In genomic region chr12:116674643-116675183, GRCh38 we compare ENCODE assay signal across 23 cellular contexts.
A peak's percentile ranks its signal among the peaks of the same experiment; 100 is the strongest.
DNase-seq lines count a peak whose midpoint lies in the region; ATAC-seq and TF ChIP-seq lines count a peak whose summit lies in the region.
"Had no signal": no experiment of that assay in that cellular context is flagged by ENCODE, and none has a peak within 500 bp of the region (broad histone marks: within the 10 kb centered on the region; RNA-seq: fewer than 3 reads in every experiment).

No MANE protein-coding gene starts in this region.

- H4K20me1 ChIP-seq in DND-41 (ENCODE audit: insufficient read depth, low read length): no peaks in the 10 kb centered on the region

- no peak overlapping the region for H2BK120ac ChIP-seq in mesenchymal stem cell (ENCODE audit: low read depth, low read length)

- H3K9me3 ChIP-seq in DND-41 (ENCODE audit: insufficient read depth, low read length, severe bottlenecking) (no peaks in the 10 kb centered on the region), mesenchymal stem cell (ENCODE audit: control insufficient read depth, low read length) (no peaks in the 10 kb centered on the region)
- H3K9me3 ChIP-seq: thoracic aorta had no signal

- H2BK15ac ChIP-seq in mesenchymal stem cell (ENCODE audit: low read depth, poor library complexity, severe bottlenecking): no peak overlapping the region

- H3K79me2 ChIP-seq in DND-41 (ENCODE audit: insufficient read depth, low read length): no peaks in the 10 kb centered on the region

- POLR2A ChIA-PET in activated CD8-positive, alpha-beta T cell treated with anti-CD3 and anti-CD28 coated beads, Interleukin-2, amount 10 ng/mL, durations not matched to agents 7 days and 5 days (lab: Charles Lee): no interaction called here

- H3K4me1 Mint-ChIP-seq in activated CD8-positive, alpha-beta T cell treated with anti-CD3 and anti-CD28 coated beads, Interleukin-2, amount 10 ng/mL, durations not matched to agents 7 days and 5 days (ENCODE audit: low read depth): peaks cover 37% of the 10 kb centered on the region

- peak overlapping the region in 1 of 2 experiments; percentile 19 for H2BK12ac ChIP-seq in mesenchymal stem cell (ENCODE audit: low read length in 2 of 2)

- H3K4ac ChIP-seq in mesenchymal stem cell (ENCODE audit: low read depth in 1 of 2, low read length in 2 of 2): no peak overlapping the region

- peak overlapping the region; percentile 46 for H4K91ac ChIP-seq in mesenchymal stem cell (ENCODE audit: low read length)

- H3K36me3 Mint-ChIP-seq in activated CD8-positive, alpha-beta T cell treated with anti-CD3 and anti-CD28 coated beads, Interleukin-2, amount 10 ng/mL, durations not matched to agents 7 days and 5 days (ENCODE audit: low read depth): no peaks in the 10 kb centered on the region
- H3K36me3 Mint-ChIP-seq: activated naive CD4-positive, alpha-beta T cell treated with anti-CD3 and anti-CD28 coated beads, Interleukin-2, amount 10 ng/mL, durations not matched to agents 7 days and 5 days; brain; CD8-positive, alpha-beta T cell had no signal

- H3K79me1 ChIP-seq in mesenchymal stem cell (replicated peaks; ENCODE audit: low read length, poor library complexity, severe bottlenecking): no peaks in the 10 kb centered on the region

- CTCF ChIA-PET in activated CD8-positive, alpha-beta T cell treated with anti-CD3 and anti-CD28 coated beads, Interleukin-2, amount 10 ng/mL, durations not matched to agents 7 days and 5 days (lab: Charles Lee): interaction anchor here (1.4 to 1.7 kb wide), 4 partner anchors 10 to 659 kb away, joined by 3 to 7 read pairs (median 4); no protein-coding TSS in a partner anchor

- no peak overlapping the region for H2AK5ac ChIP-seq in mesenchymal stem cell (ENCODE audit: low read length, severe bottlenecking)

- no peak overlapping the region for H3K9ac ChIP-seq in DND-41 (ENCODE audit: low read depth, low read length)
- H3K9ac ChIP-seq in mesenchymal stem cell (ENCODE audit: low read length): no peak overlapping the region

- H4K8ac ChIP-seq in mesenchymal stem cell (ENCODE audit: low read length): no peak overlapping the region

- WGBS in mesenchymal stem cell: 86% methylated on average over 3 of the region's 5 CpGs

- H3K4me1 ChIP-seq in DND-41 (ENCODE audit: insufficient read depth, low read length): peaks cover 31% of the 10 kb centered on the region
- H3K4me1 ChIP-seq in mesenchymal stem cell (ENCODE audit: control insufficient read depth, insufficient read depth, low read depth, low read length): no peaks in the 10 kb centered on the region

- H3K4me3 ChIP-seq in DND-41 (ENCODE audit: low read depth in 1 of 2, low read length in 2 of 2): no peak overlapping the region
- H3K4me3 ChIP-seq in mesenchymal stem cell (ENCODE audit: insufficient read depth in 1 of 2, low read depth in 1 of 2, low read length in 2 of 2): no peak overlapping the region
- H3K4me3 ChIP-seq: skin epidermis, thoracic aorta had no signal

- H3K36me3 ChIP-seq in DND-41 (ENCODE audit: insufficient read depth, low read length): no peaks in the 10 kb centered on the region
- H3K36me3 ChIP-seq in mesenchymal stem cell (ENCODE audit: control insufficient read depth in 1 of 2, insufficient read depth in 2 of 2, low read depth in 1 of 2, low read length in 2 of 2): no peaks in the 10 kb centered on the region
- H3K36me3 ChIP-seq: thoracic aorta, WERI-Rb-1 had no signal

- H3K18ac ChIP-seq in mesenchymal stem cell (ENCODE audit: low read depth in 1 of 2, low read length in 2 of 2): no peak overlapping the region

- DNase-seq in SIG-M5 treated with dmso at 0.1 percent for 504 hours (lab: John Stamatoyannopoulos, UW; ENCODE audit: unreplicated experiment) (peak; percentile 27), SIG-M5 (lab: John Stamatoyannopoulos, UW) (no peak), DND-41 (no peak), mesenchymal stem cell (no peak), NCI-H345 treated with DMSO at 0.1 percent for 48 hours (lab: John Stamatoyannopoulos, UW; ENCODE audit: unreplicated experiment) (no peak), NCI-H146 (lab: John Stamatoyannopoulos, UW) (no peak)
- no peak for DNase-seq in activated CD8-positive, alpha-beta T cell treated with anti-CD3 and anti-CD28 coated beads, Interleukin-2, amount 10 ng/mL, durations not matched to agents 7 days and 5 days
- DNase-seq: activated naive CD4-positive, alpha-beta T cell treated with anti-CD3 and anti-CD28 coated beads, Interleukin-2, amount 10 ng/mL, durations not matched to agents 7 days and 5 days; CD8-positive, alpha-beta T cell; cortex of kidney; naive thymus-derived CD4-positive, alpha-beta T cell; NCI-H1694 treated with DMSO at 0.1 percent for 48 hours; NCI-H345; NK-92 treated with Interleukin-12 subunit alpha and Interleukin-12 subunit beta, amount 100 ng/mL, for 24 hours; RPMI8226; stimulated activated CD4-positive, alpha-beta T cell treated with anti-CD3 and anti-CD28 coated beads, Interleukin-4, amount 100 ng/mL, for 4 hours; stimulated activated CD8-positive, alpha-beta memory T cell treated with anti-CD3 and anti-CD28 coated beads, Interleukin-4, amount 100 ng/mL, for 48 hours; WERI-Rb-1 had no signal

- peaks cover 6% of the 10 kb centered on the region for H3K27me3 Mint-ChIP-seq in activated CD8-positive, alpha-beta T cell treated with anti-CD3 and anti-CD28 coated beads, Interleukin-2, amount 10 ng/mL, durations not matched to agents 7 days and 5 days (ENCODE audit: low read depth)
- H3K27me3 Mint-ChIP-seq: activated naive CD4-positive, alpha-beta T cell treated with anti-CD3 and anti-CD28 coated beads, Interleukin-2, amount 10 ng/mL, durations not matched to agents 7 days and 5 days had no signal

- H3K23ac ChIP-seq in mesenchymal stem cell (ENCODE audit: low read length in 2 of 2): no peak overlapping the region

- no peak overlapping the region for H3K4me3 Mint-ChIP-seq in activated CD8-positive, alpha-beta T cell treated with anti-CD3 and anti-CD28 coated beads, Interleukin-2, amount 10 ng/mL, durations not matched to agents 7 days and 5 days
- H3K4me3 Mint-ChIP-seq: activated naive CD4-positive, alpha-beta T cell treated with anti-CD3 and anti-CD28 coated beads, Interleukin-2, amount 10 ng/mL, durations not matched to agents 7 days and 5 days; brain; CD8-positive, alpha-beta T cell had no signal

- no peak overlapping the region for H3K4me2 ChIP-seq in DND-41 (ENCODE audit: insufficient read depth, low read length)
- H3K4me2 ChIP-seq in mesenchymal stem cell (ENCODE audit: low read length, poor library complexity, severe bottlenecking): no peak overlapping the region

- no peak for ATAC-seq in DND-41 (ENCODE audit: insufficient read depth, low read depth)
- no peak for ATAC-seq in activated CD8-positive, alpha-beta T cell treated with anti-CD3 and anti-CD28 coated beads, Interleukin-2, amount 10 ng/mL, durations not matched to agents 7 days and 5 days
- ATAC-seq in HG03175 (IDR thresholded peaks at IDR 0.05; ENCODE audit: unreplicated experiment): no peak
- ATAC-seq: CD8-positive, alpha-beta T cell; naive thymus-derived CD4-positive, alpha-beta T cell had no signal

- H3K27me3 ChIP-seq in DND-41 (ENCODE audit: insufficient read depth, low read length, poor library complexity) (no peaks in the 10 kb centered on the region), mesenchymal stem cell (ENCODE audit: control insufficient read depth in 1 of 2, insufficient read depth in 1 of 2, low read length in 2 of 2) (no peaks in the 10 kb centered on the region)

- H3K9me3 Mint-ChIP-seq in activated CD8-positive, alpha-beta T cell treated with anti-CD3 and anti-CD28 coated beads, Interleukin-2, amount 10 ng/mL, durations not matched to agents 7 days and 5 days (ENCODE audit: insufficient read depth): no peaks in the 10 kb centered on the region
- H3K9me3 Mint-ChIP-seq: activated naive CD4-positive, alpha-beta T cell treated with anti-CD3 and anti-CD28 coated beads, Interleukin-2, amount 10 ng/mL, durations not matched to agents 7 days and 5 days; CD8-positive, alpha-beta T cell had no signal

- H2AFZ ChIP-seq in DND-41 (ENCODE audit: low read depth, low read length): no peak overlapping the region
- no peak overlapping the region for H2AFZ ChIP-seq in mesenchymal stem cell (ENCODE audit: low read depth, low read length)

- H3K27ac ChIP-seq in DND-41 (ENCODE audit: low read length) (peak overlapping the region; percentile 92), mesenchymal stem cell (ENCODE audit: low read length, poor library complexity, severe bottlenecking) (no peak overlapping the region)
- H3K27ac ChIP-seq: 22Rv1, thoracic aorta, WERI-Rb-1 had no signal

- TF ChIP-seq CTCF in DND-41 (IDR thresholded peaks at IDR 0.05; ENCODE audit: borderline replicate concordance, extremely low read depth, low read length, poor library complexity, severe bottlenecking): no peak

- H3K14ac ChIP-seq in mesenchymal stem cell (ENCODE audit: low read length in 2 of 2): no peak overlapping the region

- H3K27ac Mint-ChIP-seq in activated CD8-positive, alpha-beta T cell treated with anti-CD3 and anti-CD28 coated beads, Interleukin-2, amount 10 ng/mL, durations not matched to agents 7 days and 5 days: peak overlapping the region; percentile 59
- H3K27ac Mint-ChIP-seq: brain; CD8-positive, alpha-beta T cell had no signal

- H2BK5ac ChIP-seq in mesenchymal stem cell (ENCODE audit: low read depth, low read length, poor library complexity, severe bottlenecking): no peak overlapping the region
